1 cellular context compared by ENCODE assay signal in genomic region chr1:25616080-25616931, GRCh38.
TF ChIP-seq lines count a peak whose summit lies in the region.

Gene MAN1C1 (plus strand): TSS chr1:25616791. CDS start chr1:25617798, 1,007 bp downstream.

TF ChIP-seq in HepG2, 621 proteins besides CTCF, POLR2A, EP300 and RAD21 (continued from another document and continues in another):
- no peak for TF ChIP-seq ZNF407 (CRISPR knock-in tag; IDR thresholded peaks at IDR 0.05; ENCODE audit: not compliant biosample characterization)
- TF ChIP-seq IKZF4 (CRISPR knock-in tag; IDR thresholded peaks at IDR 0.05; ENCODE audit: borderline replicate concordance, low read depth, not compliant biosample characterization) = no peak
- peak; percentile 38; the same call in 1 of the 2 replicates for TF ChIP-seq ZBTB14 (CRISPR knock-in tag; IDR thresholded peaks at IDR 0.05)
- TF ChIP-seq ATF3 (CRISPR knock-in tag; IDR thresholded peaks at IDR 0.05) = no peak
- no peak for TF ChIP-seq ZNF572 (CRISPR knock-in tag; IDR thresholded peaks at IDR 0.05)
- TF ChIP-seq ZNF720 (CRISPR knock-in tag; IDR thresholded peaks at IDR 0.05) = no peak
- TF ChIP-seq THYN1 (CRISPR knock-in tag; IDR thresholded peaks at IDR 0.05; ENCODE audit: borderline replicate concordance, low read depth) = no peak
- TF ChIP-seq ETV5 (CRISPR knock-in tag; IDR thresholded peaks at IDR 0.05; ENCODE audit: borderline replicate concordance) = peak; percentile 47; the same call in 1 of the 2 replicates
- no peak for TF ChIP-seq RERE (CRISPR knock-in tag; IDR thresholded peaks at IDR 0.05; ENCODE audit: low read depth)
- TF ChIP-seq ZNF589 (CRISPR knock-in tag; conservative IDR thresholded peaks at IDR 0.05) = no peak
- 0 out of 2 replicates have a peak, but pooled peaks have one; percentile 23 for TF ChIP-seq RXRB (CRISPR knock-in tag; IDR thresholded peaks at IDR 0.05; ENCODE audit: borderline replicate concordance)
- TF ChIP-seq KDM5B (CRISPR knock-in tag; IDR thresholded peaks at IDR 0.05; ENCODE audit: borderline replicate concordance) = peak; percentile 22; the same call in 1 of the 2 replicates
- no peak for TF ChIP-seq ZC3H4 (CRISPR knock-in tag; IDR thresholded peaks at IDR 0.05; ENCODE audit: borderline replicate concordance)
- TF ChIP-seq ASH2L (IDR thresholded peaks at IDR 0.05; ENCODE audit: insufficient read length, low read depth, low read length) = no peak
- no peak for TF ChIP-seq ZKSCAN8 (CRISPR knock-in tag; IDR thresholded peaks at IDR 0.05; ENCODE audit: borderline replicate concordance)
- TF ChIP-seq RARG (CRISPR knock-in tag; IDR thresholded peaks at IDR 0.05; ENCODE audit: low read depth) = no peak
- TF ChIP-seq ZNF687 (CRISPR knock-in tag; IDR thresholded peaks at IDR 0.05) = peak; percentile 73
- no peak for TF ChIP-seq ZNF672 (CRISPR knock-in tag; IDR thresholded peaks at IDR 0.05)
- no peak for TF ChIP-seq ZMYM2 (CRISPR knock-in tag; IDR thresholded peaks at IDR 0.05)
- TF ChIP-seq DZIP1 (CRISPR knock-in tag; IDR thresholded peaks at IDR 0.05) = no peak
- no peak for TF ChIP-seq ZNF564 (CRISPR knock-in tag; IDR thresholded peaks at IDR 0.05)
- TF ChIP-seq CREB1 (IDR thresholded peaks at IDR 0.05) = no peak
- TF ChIP-seq CREB1 (CRISPR knock-in tag; IDR thresholded peaks at IDR 0.05) = no peak
- TF ChIP-seq ZNF703 (CRISPR knock-in tag; IDR thresholded peaks at IDR 0.05; ENCODE audit: borderline replicate concordance) = no peak
- TF ChIP-seq ZFAT (CRISPR knock-in tag; conservative IDR thresholded peaks at IDR 0.05) = no peak
- TF ChIP-seq HIVEP1 (CRISPR knock-in tag; IDR thresholded peaks at IDR 0.05) = 0 out of 2 replicates have a peak, but pooled peaks have one; percentile 55
- no peak for TF ChIP-seq ZNF512 (CRISPR knock-in tag; IDR thresholded peaks at IDR 0.05)
- TF ChIP-seq IRF9 (CRISPR knock-in tag; IDR thresholded peaks at IDR 0.05; ENCODE audit: borderline replicate concordance) = no peak
- TF ChIP-seq SMAD1 (CRISPR knock-in tag; IDR thresholded peaks at IDR 0.05; ENCODE audit: borderline replicate concordance, low read depth) = no peak
